In the genomic region with DNA sequence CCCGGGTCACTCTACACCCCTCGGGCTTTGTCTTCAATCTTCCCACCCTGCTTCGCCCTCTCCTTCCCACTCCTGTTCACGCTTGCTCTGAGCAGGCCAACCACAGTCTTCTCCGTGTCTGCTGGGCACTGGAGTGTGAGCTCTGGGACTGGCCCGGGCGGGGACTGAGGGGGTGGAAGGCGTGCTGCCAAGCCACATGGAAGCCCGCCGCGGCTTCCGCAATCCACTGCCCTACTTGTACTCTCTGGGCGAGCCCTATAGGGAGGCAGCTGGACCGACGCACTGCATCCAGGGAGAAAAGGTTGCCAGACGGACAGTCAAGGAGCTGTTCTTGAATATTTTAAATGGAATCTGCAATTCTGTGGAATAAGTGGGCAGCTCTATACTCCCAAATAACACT, we compare ENCODE assay signal across 31 cellular contexts. TPM values are rescaled to one million over a fixed set of nuclear protein-coding genes. Genes with fewer than 3 reads are reported as not detected.
DNase-seq lines count a peak whose midpoint lies in the region; ATAC-seq and TF ChIP-seq lines count a peak whose summit lies in the region.
"Had no signal": no experiment of that assay in that cellular context is flagged by ENCODE, and none has a peak within 500 bp of the region (broad histone marks: within the 10 kb centered on the region; RNA-seq: fewer than 3 reads in every experiment).

No MANE protein-coding gene starts in this region.

- DNase-seq in G401 (ENCODE audit: low spot score) (peak; percentile 43), mammary epithelial cell (peak; percentile 63), Right ventricle myocardium superior (peak; percentile 73), psoas muscle (peak; percentile 49 to 64), NCI-H345 treated with DMSO at 0.1 percent for 48 hours (lab: John Stamatoyannopoulos, UW; ENCODE audit: unreplicated experiment) (no peak), tibial nerve (ENCODE audit: low spot score in 2 of 2) (no peak), midbrain (lab: John Stamatoyannopoulos, UW) (no peak), T-helper 1 cell (no peak)
- DNase-seq: ACHN; activated CD4-positive, alpha-beta memory T cell treated with anti-CD3 and anti-CD28 coated beads, Interleukin-2, amount 10 ng/mL, durations not matched to agents 7 days and 5 days; activated CD4-positive, alpha-beta T cell treated with anti-CD3 and anti-CD28 coated beads for 1 hour; activated CD8-positive, alpha-beta memory T cell treated with anti-CD3 and anti-CD28 coated beads, Interleukin-2, amount 50 U/mL, for 48 hours; activated naive CD4-positive, alpha-beta T cell treated with anti-CD3 and anti-CD28 coated beads, Interleukin-2, amount 50 U/mL, for 16 hours; amniotic stem cell; cortex of kidney; DMS153; effector memory CD4-positive, alpha-beta T cell; foreskin melanocyte; hippocampal formation; NCI-H1417; NCI-H2029 treated with DMSO at 0.1 percent for 48 hours; retina; SHP77; spleen; stimulated activated CD4-positive, alpha-beta T cell treated with anti-CD3 and anti-CD28 coated beads, Interleukin-2, amount 100 ng/mL, for 24 hours; stimulated activated naive CD8-positive, alpha-beta T cell treated with anti-CD3 and anti-CD28 coated beads, Interleukin-15, Interleukin-2, amounts not matched to agents 100 U/mL and 50 U/mL, for 24 hours had no signal

- no peak overlapping the region for H3K27ac ChIP-seq in mammary epithelial cell (ENCODE audit: insufficient read depth, low read depth, low read length)
- no peak overlapping the region for H3K27ac ChIP-seq in psoas muscle
- no peak overlapping the region for H3K27ac ChIP-seq in tibial nerve
- H3K27ac ChIP-seq: BLaER1 treated with 17β-estradiol and CSF1 and Interleukin-3, amounts not matched to agents 10 nM and 100 nM; pancreas; PC-9; spleen; thoracic aorta; vagina had no signal

- H3K4me2 ChIP-seq in mammary epithelial cell (ENCODE audit: insufficient read depth, low read depth, low read length), result no peak overlapping the region
- H3K4me2 ChIP-seq: BLaER1 treated with 17β-estradiol and CSF1 and Interleukin-3, amounts not matched to agents 10 nM and 100 nM; PC-9 had no signal

- intact Hi-C loops in mammary epithelial cell (cut with micrococcal nuclease), result no loop called here
- intact Hi-C loops in Right ventricle myocardium superior (cut with DNase I), result no loop called here
- intact Hi-C loops in psoas muscle (cut with DNase I), result no loop called here

- H3K79me2 ChIP-seq in mammary epithelial cell (ENCODE audit: insufficient read depth, low read length), result peaks cover 62% of the 10 kb centered on the region

- 17% methylated on average over 12 of the region's 16 CpGs for WGBS in mammary epithelial cell (ENCODE audit: low coverage, missing lambda C conversion rate)
- 76 to 91% (median 85%) methylated on average over 16 of the region's 16 CpGs for WGBS in psoas muscle, 3 donors
- 79 to 89% methylated on average over 16 of the region's 16 CpGs for WGBS in tibial nerve, 2 donors

- BruUV-seq in mammary epithelial cell (replicated peaks; lab: Mats Ljungman, UMichigan), result no TSS peak

- H3K27me3 ChIP-seq in mammary epithelial cell (ENCODE audit: insufficient read depth, low read length) (no peaks in the 10 kb centered on the region), psoas muscle (ENCODE audit: insufficient read depth in 3 of 3, low read length in 2 of 3) (no peaks in the 10 kb centered on the region), tibial nerve (no peaks in the 10 kb centered on the region)
- H3K27me3 ChIP-seq: BLaER1 treated with 17β-estradiol and CSF1 and Interleukin-3, amounts not matched to agents 10 nM and 100 nM; pancreas; spleen; vagina had no signal

- dilution Hi-C loops in mammary epithelial cell (cut with HindIII; ENCODE audit: low sequenced_read_pairs), result no loop called here

- ATAC-seq in Right ventricle myocardium superior (ENCODE audit: poor library complexity) (peak; percentile 67), psoas muscle (peak in 3 of 4 donors; percentile 38 to 76 (median 55))
- ATAC-seq: stimulated activated naive CD8-positive, alpha-beta T cell treated with anti-CD3 and anti-CD28 coated beads, Interleukin-15, Interleukin-2, amounts not matched to agents 100 U/mL and 50 U/mL, for 24 hours had no signal

- TF ChIP-seq EP300 in tibial nerve (IDR thresholded peaks at IDR 0.05), result no peak

- H3K4me3 ChIP-seq in mammary epithelial cell (replicated peaks in 1 of 3; ENCODE audit: insufficient read depth in 1 of 3, low read depth in 2 of 3, low read length in 3 of 3), result no peak overlapping the region
- H3K4me3 ChIP-seq in psoas muscle, result no peak overlapping the region
- no peak overlapping the region for H3K4me3 ChIP-seq in tibial nerve
- H3K4me3 ChIP-seq: BLaER1 treated with 17β-estradiol and CSF1 and Interleukin-3, amounts not matched to agents 10 nM and 100 nM; pancreas; PC-9; spleen; thoracic aorta; vagina had no signal

- in situ Hi-C loops in G401 (cut with HindIII; ENCODE audit: low sequenced_read_pairs), result no loop called here
- in situ Hi-C loops in mammary epithelial cell (cut with MboI; ENCODE audit: low sequenced_read_pairs in 2 of 2), result no loop called here

- H2AFZ ChIP-seq in mammary epithelial cell (ENCODE audit: low read depth, low read length), result no peak overlapping the region
- H2AFZ ChIP-seq: PC-9 had no signal

- no peak overlapping the region for H3K9ac ChIP-seq in mammary epithelial cell (ENCODE audit: insufficient read depth, low read length)
- H3K9ac ChIP-seq: BLaER1 treated with 17β-estradiol and CSF1 and Interleukin-3, amounts not matched to agents 10 nM and 100 nM had no signal

- H4K20me1 ChIP-seq in mammary epithelial cell (ENCODE audit: insufficient read depth, low read length), result no peaks in the 10 kb centered on the region

- H3K36me3 ChIP-seq in mammary epithelial cell (ENCODE audit: insufficient read depth, low read length) (peaks cover 30% of the 10 kb centered on the region), psoas muscle (ENCODE audit: insufficient read depth in 1 of 2, low read depth in 1 of 2) (peaks cover 7 to 88% of the 10 kb centered on the region in 2 donors), tibial nerve (peaks cover 0 to 97% (median 17%) of the 10 kb centered on the region in 3 donors)

- no peak for TF ChIP-seq POLR2A in tibial nerve (IDR thresholded peaks at IDR 0.05)

- TF ChIP-seq CTCF in mammary epithelial cell (conservative IDR thresholded peaks at IDR 0.05 in 1 of 2, IDR thresholded peaks at IDR 0.05 in 1 of 2; ENCODE audit: extremely low read depth in 1 of 2, insufficient read depth in 1 of 2, low read depth in 1 of 2, low read length in 2 of 2) (no peak), psoas muscle (IDR thresholded peaks at IDR 0.05) (no peak), tibial nerve (IDR thresholded peaks at IDR 0.05) (no peak)

- CTCF ChIA-PET in mammary epithelial cell (lab: Charles Lee; ENCODE audit: low non-redundant PET), result interaction anchor here (0.6 kb wide), 1 partner anchor 35 kb away, joined by 3 read pairs; no protein-coding TSS in a partner anchor

- H3K9me3 ChIP-seq in mammary epithelial cell (replicated peaks; ENCODE audit: insufficient read depth, low read length) (no peaks in the 10 kb centered on the region), psoas muscle (no peaks in the 10 kb centered on the region), tibial nerve (no peaks in the 10 kb centered on the region)
- H3K9me3 ChIP-seq: BLaER1 treated with 17β-estradiol and CSF1 and Interleukin-3, amounts not matched to agents 10 nM and 100 nM; pancreas; spleen; thoracic aorta; vagina had no signal

- H3K4me1 ChIP-seq in mammary epithelial cell (ENCODE audit: insufficient read depth, low read length) (peaks cover 12% of the 10 kb centered on the region), psoas muscle (no peaks in the 10 kb centered on the region), tibial nerve (peaks cover 0 to 4% (median 0%) of the 10 kb centered on the region in 4 donors)
- H3K4me1 ChIP-seq: BLaER1 treated with 17β-estradiol and CSF1 and Interleukin-3, amounts not matched to agents 10 nM and 100 nM; pancreas; vagina had no signal

RNA-seq across cellular contexts. Expression of a gene that starts 24.8 kb away (rescaled TPM):
- total RNA-seq in G401 (2014; rRNA removed; shearing (Covaris generic)), result 13.6 and 24.7 TPM in 2 replicates
- total RNA-seq in mammary epithelial cell (10 to 100 TPM; 75.5 to 83.5 TPM), Right ventricle myocardium superior (24.8 TPM), psoas muscle (10 to 100 TPM; 25.2 to 40.8 (median 31.5) TPM), tibial nerve (100 to 1,000 TPM in 2 of 4 donors, 10 to 100 TPM in 2; 69.8 to 117 (median 97.7) TPM)
- polyA plus RNA-seq in mammary epithelial cell (17.1 TPM), psoas muscle (10 to 100 TPM in 2 of 3 donors, 1 to 10 TPM in 1; 7.5 to 32.6 (median 14.0) TPM)
- 36.1 TPM for polyA minus RNA-seq in mammary epithelial cell

RNA-seq across cellular contexts. Expression of a gene that starts 42.3 kb away (rescaled TPM):
- 27.9 and 34.3 TPM in 2 replicates for total RNA-seq in G401 (2014; rRNA removed; shearing (Covaris generic))
- 100 to 1,000 TPM in 1 of 2 donors, 10 to 100 TPM in 1; 90.9 to 163 TPM for total RNA-seq in mammary epithelial cell
- 77.7 TPM for polyA plus RNA-seq in mammary epithelial cell
- polyA minus RNA-seq in mammary epithelial cell, result 235 TPM
- 25.6 TPM for total RNA-seq in Right ventricle myocardium superior
- total RNA-seq in psoas muscle, result 10 to 100 TPM; 25.0 to 56.2 (median 31.8) TPM
- polyA plus RNA-seq in psoas muscle, result 10 to 100 TPM; 24.1 to 43.5 (median 29.7) TPM
- 100 to 1,000 TPM in 1 of 4 donors, 10 to 100 TPM in 3; 68.2 to 103 (median 82.9) TPM for total RNA-seq in tibial nerve

Comparison
In these comparisons a context has a peak if more than half of its experiments do, and no peak if none do; other contexts are left out.
1. DNase-seq: peak in G401 (single experiment), mammary epithelial cell (single experiment), Right ventricle myocardium superior (single experiment) and psoas muscle (2 of 2); none in NCI-H345 treated with DMSO at 0.1 percent for 48 hours (single experiment), tibial nerve (0 of 2), midbrain (single experiment) and T-helper 1 cell (0 of 5).